In the genomic region with DNA sequence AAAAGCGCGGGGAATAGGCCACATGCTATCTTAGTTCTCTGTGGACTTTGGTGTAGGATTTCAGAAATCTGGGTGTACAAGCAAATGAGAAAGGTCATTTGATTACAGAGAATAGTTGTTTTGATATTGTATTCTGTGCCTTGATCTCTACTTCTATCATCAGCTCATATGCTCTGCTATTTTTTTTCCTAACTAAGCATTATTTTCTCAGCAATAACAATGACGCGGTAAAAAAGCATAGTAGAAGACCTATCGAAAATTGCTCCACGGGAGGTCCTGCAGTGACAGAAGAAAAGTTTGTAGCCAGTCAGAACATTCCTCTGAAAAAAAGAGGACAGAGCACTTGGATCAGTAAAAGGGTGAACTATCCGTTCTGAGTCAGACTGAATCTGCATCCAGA, we compare ENCODE assay signal across 1 cellular context.
TF ChIP-seq lines count a peak whose summit lies in the region.

No MANE protein-coding gene starts in this region.

TF ChIP-seq in GM23338, 12 proteins besides CTCF, POLR2A, EP300 and RAD21 (continued from another document):
- no peak for TF ChIP-seq ZNF331 (CRISPR knock-in tag; IDR thresholded peaks at IDR 0.05; ENCODE audit: low read depth)
